Comparison of ENCODE assay signal across 28 cellular contexts in genomic region chr6:35386989-35387388, GRCh38. TPM values are rescaled to one million over a fixed set of nuclear protein-coding genes. Genes with fewer than 3 reads are reported as not detected.
DNase-seq lines count a peak whose midpoint lies in the region; ATAC-seq, FAIRE-seq and TF ChIP-seq lines count a peak whose summit lies in the region.
"Had no signal": no experiment of that assay in that cellular context is flagged by ENCODE, and none has a peak within 500 bp of the region (broad histone marks: within the 10 kb centered on the region; RNA-seq: fewer than 3 reads in every experiment).

No MANE protein-coding gene starts in this region.

- no peak for TF ChIP-seq EP300 in HepG2 (IDR thresholded peaks at IDR 0.05; ENCODE audit: low read depth in 2 of 2, low read length in 2 of 2)
- no peak for TF ChIP-seq EP300 in HepG2 (CRISPR knock-in tag; IDR thresholded peaks at IDR 0.05; ENCODE audit: borderline replicate concordance)

- no peaks in the 10 kb centered on the region for H3K36me3 ChIP-seq in HepG2 (replicated peaks in 1 of 2; ENCODE audit: control insufficient read depth in 1 of 2, insufficient read depth in 2 of 2, low read length in 2 of 2)
- no peaks in the 10 kb centered on the region for H3K36me3 ChIP-seq in right lobe of liver
- H3K36me3 ChIP-seq: esophagus muscularis mucosa, heart right ventricle, upper lobe of right lung had no signal

- WGBS in HepG2 (ENCODE audit: low lambda C conversion rate) = 76% methylated on average over 4 of the region's 4 CpGs
- 69% methylated on average over 2 of the region's 4 CpGs for WGBS in right lobe of liver (ENCODE audit: insufficient coverage, low coverage, low lambda C conversion rate, missing lambda C conversion rate)

- BruUV-seq in HepG2 (replicated peaks; lab: Mats Ljungman, UMichigan) = no TSS peak

- ATAC-seq in HepG2 (no peak; the same call in 2 of the 3 replicates), right lobe of liver (no peak), HG02642 (IDR thresholded peaks at IDR 0.05; ENCODE audit: poor library complexity, unreplicated experiment) (no peak)
- ATAC-seq: heart right ventricle; stimulated activated effector memory CD8-positive, alpha-beta T cell treated with anti-CD3 and anti-CD28 coated beads, Interleukin-12 subunit alpha, Interleukin-12 subunit beta, amount 100 ng/mL, for 72 hours; upper lobe of right lung had no signal

- H3K27me3 ChIP-seq in HepG2 (ENCODE audit: control insufficient read depth in 1 of 2, insufficient read depth in 2 of 2, low read length in 2 of 2) (no peaks in the 10 kb centered on the region), right lobe of liver (no peaks in the 10 kb centered on the region)
- H3K27me3 ChIP-seq: esophagus muscularis mucosa, heart right ventricle, upper lobe of right lung had no signal

- H4K20me1 ChIP-seq in HepG2 (ENCODE audit: insufficient read depth, low read length) = no peaks in the 10 kb centered on the region

- H3K4me3 ChIP-seq in HepG2 (replicated peaks in 1 of 3; ENCODE audit: insufficient read depth in 1 of 3, low read depth in 2 of 3, low read length in 3 of 3) (no peak overlapping the region), right lobe of liver (no peak overlapping the region), epithelial cell of esophagus (ENCODE audit: low read length) (no peak overlapping the region)
- H3K4me3 ChIP-seq: esophagus muscularis mucosa, heart right ventricle, SK-N-MC, upper lobe of right lung had no signal

- H3K4me1 ChIP-seq in HepG2 (ENCODE audit: insufficient read depth, low read length) (peaks cover 23% of the 10 kb centered on the region), right lobe of liver (peaks cover 0 to 6% (median 0%) of the 10 kb centered on the region in 4 donors)

- no peak overlapping the region for H2AFZ ChIP-seq in HepG2 (ENCODE audit: low read length)

- no peak for DNase-seq in HepG2 (ENCODE audit: low spot score)
- no peak for DNase-seq in right lobe of liver
- no peak for DNase-seq in RWPE1 (ENCODE audit: low spot score)
- peak; percentile 33 for DNase-seq in epithelial cell of esophagus (ENCODE audit: low read depth)
- DNase-seq in stimulated activated naive CD4-positive, alpha-beta T cell (lab: John Stamatoyannopoulos, UW) = no peak
- no peak for DNase-seq in NCI-H2107 (lab: John Stamatoyannopoulos, UW)
- no peak for DNase-seq in DMS53 treated with DMSO at 0.1 percent for 48 hours (lab: John Stamatoyannopoulos, UW; ENCODE audit: unreplicated experiment)
- DNase-seq: activated CD4-positive, alpha-beta T cell treated with anti-CD3 and anti-CD28 coated beads, Interleukin-2, amount 50 U/mL, for 48 hours; activated gamma-delta T cell treated with Interleukin-2 at 50 U/mL for 16 hours; activated T-cell treated with anti-CD3 and anti-CD28 coated beads, Interleukin-2, amount 50 U/mL, for 48 hours; CD8-positive, alpha-beta memory T cell; endodermal cell; foreskin melanocyte; heart right ventricle; kidney glomerular epithelial cell; NCI-H1105; NCI-H187; NCI-H2171 treated with DMSO at 0.1 percent for 48 hours; NCI-H510A treated with DMSO at 0.1 percent for 48 hours; stimulated activated CD4-positive, alpha-beta T cell treated with anti-CD3 and anti-CD28 coated beads, Interleukin-4, amount 100 ng/mL, for 4 hours; upper lobe of right lung had no signal

- TF ChIP-seq CTCF in HepG2 (CRISPR knock-in tag; IDR thresholded peaks at IDR 0.05) (peak; percentile 21; the same call in 1 of the 2 replicates), right lobe of liver (IDR thresholded peaks at IDR 0.05) (no peak), RWPE1 (conservative IDR thresholded peaks at IDR 0.05; ENCODE audit: low read depth) (no peak), epithelial cell of esophagus (IDR thresholded peaks at IDR 0.05; ENCODE audit: insufficient read depth, low read depth, low read length, missing control alignments) (no peak)

- no peak for TF ChIP-seq RAD21 in HepG2 (CRISPR knock-in tag; IDR thresholded peaks at IDR 0.05)

- intact Hi-C loops in HepG2 (cut with micrococcal nuclease; ENCODE audit: unreplicated experiment) = loop anchor here (1.0 kb wide), 1 partner anchor 28 kb away; no protein-coding TSS in a partner anchor
- intact Hi-C loops in right lobe of liver (cut with DNase I) = no loop called here

- POLR2A ChIA-PET in HepG2 (lab: Yijun Ruan, JAX) (no interaction called here), RWPE1 (lab: Yijun Ruan, JAX; ENCODE audit: low non-redundant PET) (no interaction called here)

- H3K9ac ChIP-seq in HepG2 (ENCODE audit: insufficient read depth, low read depth, low read length) = no peak overlapping the region

- in situ Hi-C loops in HepG2 (cut with HindIII; ENCODE audit: extremely low pct_ligation_motif_present, low pct_unique_long_range_greater_than_20kb) = no loop called here

- H3K9me3 ChIP-seq in HepG2 (ENCODE audit: low read length) (no peaks in the 10 kb centered on the region), right lobe of liver (no peaks in the 10 kb centered on the region)
- H3K9me3 ChIP-seq: esophagus muscularis mucosa, heart right ventricle, upper lobe of right lung had no signal

- no peak overlapping the region for H3K4me2 ChIP-seq in HepG2 (ENCODE audit: low read depth, low read length)

- TF ChIP-seq POLR2A in HepG2 (IDR thresholded peaks at IDR 0.05; ENCODE audit: insufficient read depth in 1 of 2, low read depth in 2 of 2, low read length in 2 of 2) = no peak
- no peak for TF ChIP-seq POLR2A in right lobe of liver (IDR thresholded peaks at IDR 0.05)

- no peak overlapping the region for H3K27ac ChIP-seq in HepG2 (ENCODE audit: extremely low read length, insufficient read depth, low read length)
- no peak overlapping the region for H3K27ac ChIP-seq in right lobe of liver
- H3K27ac ChIP-seq in RWPE1 = peak overlapping the region; percentile 28
- H3K27ac ChIP-seq: esophagus muscularis mucosa, heart right ventricle, SK-N-MC, upper lobe of right lung had no signal

- no peak for FAIRE-seq in HepG2 (lab: Jason Lieb, UNC)
- FAIRE-seq: GM12892, H54, TTC549 had no signal

- H3K79me2 ChIP-seq in HepG2 (ENCODE audit: insufficient read depth, low read length) = no peaks in the 10 kb centered on the region

- CTCF ChIA-PET in HepG2 (lab: Yijun Ruan, JAX; ENCODE audit: low intra/inter-chr PET ratio, low total read pairs) (interaction anchor here (0.5 kb wide), 1 partner anchor 199 kb away, joined by 3 read pairs; no protein-coding TSS in a partner anchor), RWPE1 (lab: Yijun Ruan, JAX) (no interaction called here)

TF ChIP-seq in HepG2, 621 proteins besides CTCF, POLR2A, EP300 and RAD21 (continues in another document):
- TF ChIP-seq ZBTB33 (CRISPR knock-in tag; IDR thresholded peaks at IDR 0.05) (no peak), SMAD9 (CRISPR knock-in tag; IDR thresholded peaks at IDR 0.05) (no peak), ZBTB7A (CRISPR knock-in tag; IDR thresholded peaks at IDR 0.05) (no peak)

RNA-seq across cellular contexts. Expression of gene PPARD, which starts 44.6 kb away (rescaled TPM):
- total RNA-seq in HepG2 (2016; rRNA removed; fragmentation: Illumina TruSeq; extraction: Trizol) (5.8 and 6.1 TPM in 2 replicates), right lobe of liver (10 to 100 TPM in 1 of 6 experiments, 1 to 10 TPM in 5; 5.2 to 18.8 (median 5.9) TPM)
- 2.7 and 2.8 TPM in 2 replicates for total RNA-seq in HepG2 (2016; cell fraction: cytosol; rRNA removed; fragmentation: Illumina TruSeq; extraction: Trizol; ENCODE audit: low read depth)
- total RNA-seq in HepG2 (2016; cell fraction: insoluble cytoplasmic fraction; rRNA removed; fragmentation: Illumina TruSeq; extraction: Trizol) = 4.8 and 5.7 TPM in 2 replicates
- total RNA-seq in HepG2 (2016; cell fraction: membrane; rRNA removed; fragmentation: Illumina TruSeq; extraction: Trizol) = 6.6 and 7.6 TPM in 2 replicates
- total RNA-seq in HepG2 (2016; cell fraction: nucleus; rRNA removed; fragmentation: Illumina TruSeq; extraction: Trizol) = 3.7 and 4.7 TPM in 2 replicates
- polyA plus RNA-seq in HepG2 (2011; rRNA removed) = 13.3 and 16.2 TPM in 2 replicates
- 11.1 and 13.7 TPM in 2 replicates for polyA plus RNA-seq in HepG2 (2011; cell fraction: cytosol; rRNA removed)
- polyA plus RNA-seq in HepG2 (2011; cell fraction: nucleus; rRNA removed) = 26.3 and 29.6 TPM in 2 replicates
- 10.1 and 11.2 TPM in 2 replicates for polyA plus RNA-seq in HepG2 (2012)
- 1.9 and 2.4 TPM in 2 replicates for polyA plus RNA-seq in HepG2 (2016; cell fraction: cytosol; fragmentation: Illumina TruSeq; extraction: Trizol; ENCODE audit: low read depth)
- polyA plus RNA-seq in HepG2 (2016; cell fraction: insoluble cytoplasmic fraction; fragmentation: Illumina TruSeq; extraction: Trizol; ENCODE audit: low read depth) = 7.9 and 11.5 TPM in 2 replicates
- 7.6 and 8.0 TPM in 2 replicates for polyA plus RNA-seq in HepG2 (2016; cell fraction: membrane; fragmentation: Illumina TruSeq; extraction: Trizol; ENCODE audit: low read depth)
- 16.8 and 19.6 TPM in 2 replicates for polyA plus RNA-seq in HepG2 (2016; cell fraction: nucleus; fragmentation: Illumina TruSeq; extraction: Trizol; ENCODE audit: insufficient read depth, low read depth)
- polyA minus RNA-seq in HepG2 (2011; rRNA and poly(A)+ RNA removed; ENCODE audit: low replicate concordance) = 8.4 and 18.8 TPM in 2 replicates
- polyA minus RNA-seq in HepG2 (2011; cell fraction: cytosol; rRNA and poly(A)+ RNA removed) = 6.6 and 6.9 TPM in 2 replicates
- polyA minus RNA-seq in HepG2 (2011; cell fraction: nucleus; rRNA and poly(A)+ RNA removed) = 5.6 and 5.7 TPM in 2 replicates
